ENCODE assay signal across 26 cellular contexts in genomic region chr2:216539120-216539519, GRCh38. TPM values are rescaled to one million over a fixed set of nuclear protein-coding genes. Genes with fewer than 3 reads are reported as not detected.
DNase-seq lines count a peak whose midpoint lies in the region; ATAC-seq, FAIRE-seq and TF ChIP-seq lines count a peak whose summit lies in the region.
"Had no signal": no experiment of that assay in that cellular context is flagged by ENCODE, and none has a peak within 500 bp of the region (broad histone marks: within the 10 kb centered on the region; RNA-seq: fewer than 3 reads in every experiment).

No MANE protein-coding gene starts in this region.

- H3K36me3 ChIP-seq in breast epithelium (no peaks in the 10 kb centered on the region), mammary epithelial cell (ENCODE audit: insufficient read depth, low read length) (no peaks in the 10 kb centered on the region), pancreas (no peaks in the 10 kb centered on the region)
- H3K36me3 ChIP-seq: uterus had no signal

- intact Hi-C loops in breast epithelium (cut with DNase I; ENCODE audit: low total_unique reads), result no loop called here
- intact Hi-C loops in mammary epithelial cell (cut with micrococcal nuclease), result no loop called here
- intact Hi-C loops in pancreas (cut with DNase I), result no loop called here

- no peak overlapping the region for H3K4me2 ChIP-seq in mammary epithelial cell (ENCODE audit: insufficient read depth, low read depth, low read length)
- H3K4me2 ChIP-seq: GM23338, KMS-11 had no signal

- in situ Hi-C loops in mammary epithelial cell (cut with MboI; ENCODE audit: low sequenced_read_pairs in 2 of 2), result no loop called here

- DNase-seq in breast epithelium (ENCODE audit: low spot score in 2 of 2), result no peak
- DNase-seq in mammary epithelial cell, result no peak
- peak; percentile 51 for DNase-seq in NCI-H69 (lab: John Stamatoyannopoulos, UW)
- no peak for DNase-seq in epithelial cell of prostate (ENCODE audit: low read depth, low spot score)
- no peak for DNase-seq in pancreas
- no peak for DNase-seq in omental fat pad (ENCODE audit: low spot score)
- DNase-seq in dermis blood vessel endothelial cell, result no peak
- DNase-seq: activated effector memory CD4-positive, alpha-beta T cell treated with anti-CD3 and anti-CD28 coated beads, Interleukin-2, amount 50 U/mL, for 16 hours; activated T-cell treated with anti-CD3 and anti-CD28 coated beads, Interleukin-2, amount 50 U/mL, for 24 hours; CD8-positive, alpha-beta T cell; foreskin melanocyte; MM.1S; mucosa of descending colon; NCI-H226; retina; stimulated activated CD4-positive, alpha-beta T cell treated with anti-CD3 and anti-CD28 coated beads, Interleukin-2, amount 100 ng/mL, for 24 hours; stimulated activated naive CD8-positive, alpha-beta T cell treated with anti-CD3 and anti-CD28 coated beads, Interleukin-15, Interleukin-2, amounts not matched to agents 100 U/mL and 50 U/mL, for 24 hours; testis; uterus had no signal

- H3K79me2 ChIP-seq in mammary epithelial cell (ENCODE audit: insufficient read depth, low read length), result no peaks in the 10 kb centered on the region
- H3K79me2 ChIP-seq: parathyroid adenoma had no signal

- FAIRE-seq in pancreas (lab: Jason Lieb, UNC), result no peak

- TF ChIP-seq CTCF in breast epithelium (IDR thresholded peaks at IDR 0.05) (no peak), mammary epithelial cell (conservative IDR thresholded peaks at IDR 0.05 in 1 of 2, IDR thresholded peaks at IDR 0.05 in 1 of 2; ENCODE audit: extremely low read depth in 1 of 2, insufficient read depth in 1 of 2, low read depth in 1 of 2, low read length in 2 of 2) (no peak), pancreas (IDR thresholded peaks at IDR 0.05) (no peak), omental fat pad (IDR thresholded peaks at IDR 0.05) (no peak)

- H3K27me3 ChIP-seq in breast epithelium (no peaks in the 10 kb centered on the region), mammary epithelial cell (ENCODE audit: insufficient read depth, low read length) (no peaks in the 10 kb centered on the region), pancreas (no peaks in the 10 kb centered on the region)
- H3K27me3 ChIP-seq: testis, uterus had no signal

- peaks cover 7 to 28% of the 10 kb centered on the region in 2 donors for H3K4me1 ChIP-seq in breast epithelium
- peaks cover 57% of the 10 kb centered on the region for H3K4me1 ChIP-seq in mammary epithelial cell (ENCODE audit: insufficient read depth, low read length)
- H3K4me1 ChIP-seq in pancreas, result peaks cover 4 to 25% (median 21%) of the 10 kb centered on the region in 3 donors

- ATAC-seq in pancreas (no peak), omental fat pad (ENCODE audit: low FRiP score) (no peak), HG02610 (IDR thresholded peaks at IDR 0.05; ENCODE audit: unreplicated experiment) (no peak)
- ATAC-seq: CD8-positive, alpha-beta T cell; natural killer cell treated with Interleukin-12 subunit alpha and Interleukin-12 subunit beta and Interleukin-15 and Interleukin-18, amount 100 ng/mL, for 72 hours; stimulated activated naive CD8-positive, alpha-beta T cell treated with anti-CD3 and anti-CD28 coated beads, Interleukin-15, Interleukin-2, amounts not matched to agents 100 U/mL and 50 U/mL, for 24 hours had no signal

- H3K4me3 ChIP-seq in breast epithelium (no peak overlapping the region), mammary epithelial cell (replicated peaks in 1 of 3; ENCODE audit: insufficient read depth in 1 of 3, low read depth in 2 of 3, low read length in 3 of 3) (no peak overlapping the region), pancreas (no peak overlapping the region)
- H3K4me3 ChIP-seq: GM23338, lung, mucosa of descending colon, SK-N-MC, testis, uterus had no signal

- dilution Hi-C loops in mammary epithelial cell (cut with HindIII; ENCODE audit: low sequenced_read_pairs), result no loop called here

- CTCF ChIA-PET in mammary epithelial cell (lab: Charles Lee; ENCODE audit: low non-redundant PET), result no interaction called here

- no peak overlapping the region for H3K9ac ChIP-seq in mammary epithelial cell (ENCODE audit: insufficient read depth, low read length)
- H3K9ac ChIP-seq: KMS-11, parathyroid adenoma had no signal

- 100% methylated on average over 4 of the region's 4 CpGs for WGBS in mammary epithelial cell (ENCODE audit: low coverage, missing lambda C conversion rate)
- WGBS in pancreas, 2 donors, result 96% methylated on average over 4 of the region's 4 CpGs

- H4K20me1 ChIP-seq in mammary epithelial cell (ENCODE audit: insufficient read depth, low read length), result no peaks in the 10 kb centered on the region

- H2AFZ ChIP-seq in mammary epithelial cell (ENCODE audit: low read depth, low read length), result no peak overlapping the region
- H2AFZ ChIP-seq: GM23338, parathyroid adenoma had no signal

- H3K9me3 ChIP-seq in breast epithelium (no peaks in the 10 kb centered on the region), mammary epithelial cell (replicated peaks; ENCODE audit: insufficient read depth, low read length) (no peaks in the 10 kb centered on the region), pancreas (no peaks in the 10 kb centered on the region)
- H3K9me3 ChIP-seq: mucosa of descending colon, testis, uterus had no signal

- H3K27ac ChIP-seq in breast epithelium (peak overlapping the region; percentile 80 to 88), mammary epithelial cell (ENCODE audit: insufficient read depth, low read depth, low read length) (no peak overlapping the region), epithelial cell of prostate (peak overlapping the region; percentile 67), pancreas (peak overlapping the region in 3 of 4 donors; percentile 48 to 60 (median 55))
- H3K27ac ChIP-seq: KMS-11, parathyroid adenoma, SK-N-MC, testis had no signal

- no peak for TF ChIP-seq POLR2A in breast epithelium (IDR thresholded peaks at IDR 0.05)

- no TSS peak for BruUV-seq in mammary epithelial cell (replicated peaks; lab: Mats Ljungman, UMichigan)

RNA-seq across cellular contexts. Expression of gene RPL37A, which starts 40.5 kb away (rescaled TPM):
- total RNA-seq in breast epithelium (1,000 to 10,000 TPM; 1,604 to 2,277 (median 1,692) TPM), mammary epithelial cell (1,000 to 10,000 TPM in 1 of 2 donors, 100 to 1,000 TPM in 1; 855 to 2,728 TPM), pancreas (1,000 to 10,000 TPM; 1,329 to 2,188 (median 1,510) TPM), omental fat pad (1,000 to 10,000 TPM; 1,064 to 1,421 (median 1,319) TPM), dermis blood vessel endothelial cell (1,015 and 1,508 TPM in 2 replicates)
- polyA plus RNA-seq in mammary epithelial cell (1,666 TPM), pancreas (1,000 to 10,000 TPM; 1,646 to 2,596 TPM)
- polyA minus RNA-seq in mammary epithelial cell, result 996 TPM
